In genomic region chr16:52480237-52480636, GRCh38 we compare ENCODE assay signal across 3 cellular contexts.
"Had no signal": no experiment of that assay in that cellular context is flagged by ENCODE, and none has a peak within 500 bp of the region (broad histone marks: within the 10 kb centered on the region; RNA-seq: fewer than 3 reads in every experiment).

No MANE protein-coding gene starts in this region.

- H3K4me3 ChIP-seq: GM12878 had no signal

- DNase-seq: GDM1, GF-D8 had no signal

- ATAC-seq: GM12878 had no signal
